In genomic region chr11:2132874-2133480, GRCh38 we compare ENCODE assay signal across 26 cellular contexts. TPM values are rescaled to one million over a fixed set of nuclear protein-coding genes. Genes with fewer than 3 reads are reported as not detected.
"Had no signal": no experiment of that assay in that cellular context is flagged by ENCODE, and none has a peak within 500 bp of the region (broad histone marks: within the 10 kb centered on the region; RNA-seq: fewer than 3 reads in every experiment).

No MANE protein-coding gene starts in this region.

- H3K4me1 Mint-ChIP-seq: activated CD4-positive, alpha-beta memory T cell treated with anti-CD3 and anti-CD28 coated beads, Interleukin-2, amount 10 ng/mL, durations not matched to agents 7 days and 5 days; activated naive CD4-positive, alpha-beta T cell treated with anti-CD3 and anti-CD28 coated beads, Interleukin-2, amount 10 ng/mL, durations not matched to agents 7 days and 5 days had no signal

- DNase-seq: activated CD4-positive, alpha-beta memory T cell treated with anti-CD3 and anti-CD28 coated beads, Interleukin-2, amount 10 ng/mL, durations not matched to agents 7 days and 5 days; activated CD4-positive, CD25-positive, alpha-beta regulatory T cell; activated naive CD4-positive, alpha-beta T cell treated with anti-CD3 and anti-CD28 coated beads, Interleukin-2, amount 10 ng/mL, durations not matched to agents 7 days and 5 days; activated T-cell treated with anti-CD3 and anti-CD28 coated beads, Interleukin-2, amount 50 U/mL, for 4 hours; cerebellar nuclear complex; cortex of kidney; gastrocnemius medialis; immature natural killer cell; lower lobe of right lung; stimulated activated CD4-positive, alpha-beta T cell treated with anti-CD3 and anti-CD28 coated beads, Interleukin-15, amount 100 ng/mL, for 24 hours; stimulated activated CD4-positive, alpha-beta T cell treated with anti-CD3 and anti-CD28 coated beads, Interleukin-4, amount 100 ng/mL, for 1 hour; stomach; T-helper 9 cell; testis; upper lobe of right lung had no signal

- H3K9me3 ChIP-seq: adrenal gland, breast epithelium, gastrocnemius medialis, heart left ventricle, lower lobe of right lung, right atrium auricular region, stomach, testis, upper lobe of right lung had no signal

- H3K27ac ChIP-seq: adrenal gland, breast epithelium, gastrocnemius medialis, heart left ventricle, lower lobe of right lung, right atrium auricular region, skin epidermis, stomach, testis, upper lobe of right lung had no signal

- FAIRE-seq: astrocyte, endometrium had no signal

- H3K4me1 ChIP-seq: adrenal gland had no signal

- H3K27ac Mint-ChIP-seq: activated CD4-positive, alpha-beta memory T cell treated with anti-CD3 and anti-CD28 coated beads, Interleukin-2, amount 10 ng/mL, durations not matched to agents 7 days and 5 days; activated naive CD4-positive, alpha-beta T cell treated with anti-CD3 and anti-CD28 coated beads, Interleukin-2, amount 10 ng/mL, durations not matched to agents 7 days and 5 days; immature natural killer cell; natural killer cell treated with Interleukin-12 subunit alpha and Interleukin-12 subunit beta and Interleukin-15 and Interleukin-18, amount 100 ng/mL, for 72 hours had no signal

- H3K4me3 ChIP-seq: adrenal gland, breast epithelium, gastrocnemius medialis, heart left ventricle, lower lobe of right lung, right atrium auricular region, skin epidermis, stomach, testis, upper lobe of right lung had no signal

- H3K36me3 ChIP-seq: adrenal gland, breast epithelium, gastrocnemius medialis, lower lobe of right lung, right atrium auricular region, stomach, upper lobe of right lung had no signal

- H3K4me3 Mint-ChIP-seq: activated CD4-positive, alpha-beta memory T cell treated with anti-CD3 and anti-CD28 coated beads, Interleukin-2, amount 10 ng/mL, durations not matched to agents 7 days and 5 days; activated naive CD4-positive, alpha-beta T cell treated with anti-CD3 and anti-CD28 coated beads, Interleukin-2, amount 10 ng/mL, durations not matched to agents 7 days and 5 days; activated T-cell treated with anti-CD3 and anti-CD28 coated beads, Interleukin-2, amount 50 U/mL, for 4 hours; immature natural killer cell; natural killer cell treated with Interleukin-12 subunit alpha and Interleukin-12 subunit beta and Interleukin-15 and Interleukin-18, amount 100 ng/mL, for 72 hours had no signal

- H3K27me3 ChIP-seq: testis had no signal

- H3K36me3 Mint-ChIP-seq: activated naive CD4-positive, alpha-beta T cell treated with anti-CD3 and anti-CD28 coated beads, Interleukin-2, amount 10 ng/mL, durations not matched to agents 7 days and 5 days; immature natural killer cell had no signal

- H3K9me3 Mint-ChIP-seq: activated T-cell treated with anti-CD3 and anti-CD28 coated beads, Interleukin-2, amount 50 U/mL, for 4 hours had no signal

RNA-seq across cellular contexts. Expression of gene IGF2, which starts 6.2 kb away (rescaled TPM):
- polyA plus RNA-seq: immature natural killer cell had no signal

RNA-seq across cellular contexts. Expression of gene INS, which starts 28.0 kb away (rescaled TPM):
- total RNA-seq: activated CD4-positive, alpha-beta memory T cell treated with anti-CD3 and anti-CD28 coated beads, Interleukin-2, amount 10 ng/mL, durations not matched to agents 7 days and 5 days; activated T-cell treated with anti-CD3 and anti-CD28 coated beads, Interleukin-2, amount 50 U/mL, for 4 hours; astrocyte; breast epithelium; gastrocnemius medialis; lower lobe of right lung; natural killer cell treated with Interleukin-12 subunit alpha and Interleukin-12 subunit beta and Interleukin-15 and Interleukin-18, amount 100 ng/mL, for 72 hours; omental fat pad; posterior vena cava; right atrium auricular region; stomach; testis; upper lobe of right lung had no signal
- polyA plus RNA-seq: immature natural killer cell had no signal

RNA-seq across cellular contexts. Expression of gene TH, which starts 38.6 kb away (rescaled TPM):
- total RNA-seq: activated CD4-positive, alpha-beta memory T cell treated with anti-CD3 and anti-CD28 coated beads, Interleukin-2, amount 10 ng/mL, durations not matched to agents 7 days and 5 days; activated T-cell treated with anti-CD3 and anti-CD28 coated beads, Interleukin-2, amount 50 U/mL, for 4 hours; astrocyte; breast epithelium; gastrocnemius medialis; heart left ventricle; lower lobe of right lung; mesenteric fat pad; natural killer cell treated with Interleukin-12 subunit alpha and Interleukin-12 subunit beta and Interleukin-15 and Interleukin-18, amount 100 ng/mL, for 72 hours; omental fat pad; right atrium auricular region; stomach; upper lobe of right lung had no signal
- polyA plus RNA-seq: immature natural killer cell had no signal
